ENCODE assay signal across 1 cellular context in genomic region chr18:26960901-26961300, GRCh38.
TF ChIP-seq lines count a peak whose summit lies in the region.

No MANE protein-coding gene starts in this region.

TF ChIP-seq in GM12878, 131 proteins besides CTCF, POLR2A, EP300 and RAD21 (continued from another document):
- TF ChIP-seq ZNF687 (IDR thresholded peaks at IDR 0.05): no peak
- TF ChIP-seq ZNF24 (IDR thresholded peaks at IDR 0.05): no peak
- TF ChIP-seq ZZZ3 (IDR thresholded peaks at IDR 0.05; ENCODE audit: control insufficient read depth, insufficient read length, low read depth): no peak
- no peak for TF ChIP-seq ATF2 (IDR thresholded peaks at IDR 0.05; ENCODE audit: low read length)
- TF ChIP-seq RUNX3 (IDR thresholded peaks at IDR 0.05; ENCODE audit: low read length): no peak
- TF ChIP-seq ESRRA (IDR thresholded peaks at IDR 0.05; ENCODE audit: low read length): no peak
- no peak for TF ChIP-seq RAD51 (IDR thresholded peaks at IDR 0.05)
- TF ChIP-seq NFIC (IDR thresholded peaks at IDR 0.05; ENCODE audit: low read depth, low read length): no peak
- no peak for TF ChIP-seq ZNF274 (IDR thresholded peaks at IDR 0.05; ENCODE audit: insufficient read depth, insufficient read length)
